Comparison of ENCODE assay signal across 1 cellular context in the genomic region with DNA sequence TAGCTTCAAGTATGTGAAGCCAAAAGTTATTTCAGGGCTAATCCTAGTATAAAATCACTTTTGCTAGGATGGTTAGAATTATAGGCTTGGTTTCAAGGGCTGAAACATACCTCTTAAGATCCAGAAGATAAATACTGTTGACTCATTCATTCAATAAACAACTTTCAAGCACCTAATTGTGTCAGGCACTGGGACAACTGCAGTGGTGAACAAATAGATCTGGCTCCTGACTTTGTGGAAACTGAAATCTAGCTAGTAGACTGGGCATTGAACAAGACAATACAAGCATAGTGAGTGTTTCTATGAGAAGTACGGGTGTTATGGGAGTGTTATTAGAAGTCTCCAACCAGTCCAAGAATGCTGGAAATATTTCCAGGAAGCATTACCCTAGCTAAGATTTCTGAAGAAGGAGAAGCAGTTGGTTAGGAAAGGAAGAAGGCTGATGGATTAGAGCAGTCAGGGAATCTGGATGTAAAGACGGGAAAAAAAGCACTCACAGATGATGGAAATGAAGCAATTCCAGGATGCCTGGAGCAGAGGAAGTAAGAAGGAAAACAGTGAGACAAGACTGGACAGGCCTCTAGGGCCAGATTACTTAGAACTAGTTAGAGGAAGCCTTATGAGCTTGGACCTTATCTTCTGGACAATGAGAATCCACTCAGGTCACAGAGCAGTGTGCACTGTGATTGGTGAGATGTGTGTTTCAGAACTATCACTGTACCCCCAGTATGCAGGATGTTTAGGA.
TF ChIP-seq lines count a peak whose summit lies in the region.

No MANE protein-coding gene starts in this region.

TF ChIP-seq in HEK293, 187 proteins besides CTCF, POLR2A, EP300 and RAD21 (continued from another document):
- TF ChIP-seq, protein P1, sequence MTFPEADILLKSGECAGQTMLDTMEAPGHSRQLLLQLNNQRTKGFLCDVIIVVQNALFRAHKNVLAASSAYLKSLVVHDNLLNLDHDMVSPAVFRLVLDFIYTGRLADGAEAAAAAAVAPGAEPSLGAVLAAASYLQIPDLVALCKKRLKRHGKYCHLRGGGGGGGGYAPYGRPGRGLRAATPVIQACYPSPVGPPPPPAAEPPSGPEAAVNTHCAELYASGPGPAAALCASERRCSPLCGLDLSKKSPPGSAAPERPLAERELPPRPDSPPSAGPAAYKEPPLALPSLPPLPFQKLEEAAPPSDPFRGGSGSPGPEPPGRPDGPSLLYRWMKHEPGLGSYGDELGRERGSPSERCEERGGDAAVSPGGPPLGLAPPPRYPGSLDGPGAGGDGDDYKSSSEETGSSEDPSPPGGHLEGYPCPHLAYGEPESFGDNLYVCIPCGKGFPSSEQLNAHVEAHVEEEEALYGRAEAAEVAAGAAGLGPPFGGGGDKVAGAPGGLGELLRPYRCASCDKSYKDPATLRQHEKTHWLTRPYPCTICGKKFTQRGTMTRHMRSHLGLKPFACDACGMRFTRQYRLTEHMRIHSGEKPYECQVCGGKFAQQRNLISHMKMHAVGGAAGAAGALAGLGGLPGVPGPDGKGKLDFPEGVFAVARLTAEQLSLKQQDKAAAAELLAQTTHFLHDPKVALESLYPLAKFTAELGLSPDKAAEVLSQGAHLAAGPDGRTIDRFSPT (tag by site-specific recombination; IDR thresholded peaks at IDR 0.05): no peak
- TF ChIP-seq TRIM28 (IDR thresholded peaks at IDR 0.05; ENCODE audit: borderline replicate concordance, low read length): peak; percentile 83
